ENCODE assay signal across 19 cellular contexts in the genomic region with DNA sequence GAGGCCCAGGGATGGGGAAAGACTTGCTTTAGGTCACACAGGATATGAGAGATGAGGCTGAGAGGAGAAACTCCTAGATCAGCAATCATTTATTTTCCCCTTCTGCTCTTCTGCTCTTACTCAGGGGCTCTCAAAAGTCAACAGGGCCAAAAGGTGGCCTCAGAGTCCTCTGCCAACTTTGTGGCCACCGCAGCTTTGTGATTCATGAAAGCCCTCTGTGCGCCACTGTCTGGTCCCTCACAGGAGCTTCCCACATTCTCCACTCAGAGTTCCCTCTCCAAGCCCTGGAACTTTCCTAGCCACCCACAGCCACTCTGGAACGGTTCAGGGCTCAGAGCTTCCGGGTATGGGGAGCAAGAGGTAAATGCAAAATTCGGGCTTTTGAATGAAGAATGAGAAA.
"Had no signal": no experiment of that assay in that cellular context is flagged by ENCODE, and none has a peak within 500 bp of the region (broad histone marks: within the 10 kb centered on the region; RNA-seq: fewer than 3 reads in every experiment).

No MANE protein-coding gene starts in this region.

- H3K4me1 ChIP-seq: lower lobe of right lung, transverse colon had no signal

- ATAC-seq: effector memory CD8-positive, alpha-beta T cell; gastrocnemius medialis; lower lobe of right lung; natural killer cell treated with Interleukin-12 subunit alpha and Interleukin-12 subunit beta and Interleukin-15 and Interleukin-18, amount 100 ng/mL, for 72 hours; stimulated activated effector memory CD8-positive, alpha-beta T cell treated with anti-CD3 and anti-CD28 coated beads, Interleukin-12 subunit alpha, Interleukin-12 subunit beta, amount 100 ng/mL, for 72 hours had no signal

- H3K27ac ChIP-seq: epithelial cell of prostate, esophagus muscularis mucosa, lower lobe of right lung, transverse colon had no signal

- H2AFZ ChIP-seq: hepatocyte had no signal

- H3K4me3 ChIP-seq: esophagus muscularis mucosa, gastrocnemius medialis, hepatocyte, lower lobe of right lung, transverse colon had no signal

- H3K4me1 Mint-ChIP-seq: memory B cell; stimulated activated effector memory CD8-positive, alpha-beta T cell treated with anti-CD3 and anti-CD28 coated beads, Interleukin-12 subunit alpha, Interleukin-12 subunit beta, amount 100 ng/mL, for 72 hours had no signal

- H3K27ac Mint-ChIP-seq: dendritic cell treated with granulocyte-macrophage colony-stimulating factor and Interleukin-4, amounts not matched to agents 40 ng/mL and 50 ng/mL, for 4 days; effector memory CD8-positive, alpha-beta T cell; memory B cell; natural killer cell treated with Interleukin-12 subunit alpha and Interleukin-12 subunit beta and Interleukin-15 and Interleukin-18, amount 100 ng/mL, for 72 hours; stimulated activated effector memory CD8-positive, alpha-beta T cell treated with anti-CD3 and anti-CD28 coated beads, Interleukin-12 subunit alpha, Interleukin-12 subunit beta, amount 100 ng/mL, for 72 hours; stimulated activated naive CD8-positive, alpha-beta T cell treated with anti-CD3 and anti-CD28 coated beads, Interleukin-15, Interleukin-2, amounts not matched to agents 100 ng/mL and 50 ng/mL, for 24 hours had no signal

- H3K9me3 ChIP-seq: esophagus muscularis mucosa, gastrocnemius medialis, lower lobe of right lung, transverse colon had no signal

- DNase-seq: cerebellar nuclear complex; effector memory CD8-positive, alpha-beta T cell; gastrocnemius medialis; kidney; lower lobe of right lung; posterior cingulate gyrus; stimulated activated CD4-positive, alpha-beta T cell treated with anti-CD3 and anti-CD28 coated beads, Interleukin-4, amount 100 ng/mL, for 1 hour; stimulated activated CD8-positive, alpha-beta memory T cell treated with anti-CD3 and anti-CD28 coated beads, Interleukin-4, amount 100 ng/mL, for 48 hours; transverse colon had no signal

- FAIRE-seq: colon, kidney had no signal

- H3K36me3 ChIP-seq: gastrocnemius medialis, lower lobe of right lung, transverse colon had no signal

- H3K79me2 ChIP-seq: hepatocyte had no signal

- H3K9me3 Mint-ChIP-seq: dendritic cell treated with granulocyte-macrophage colony-stimulating factor and Interleukin-4, amounts not matched to agents 40 ng/mL and 50 ng/mL, for 4 days; effector memory CD8-positive, alpha-beta T cell; memory B cell; mesothelial cell of epicardium; natural killer cell treated with Interleukin-12 subunit alpha and Interleukin-12 subunit beta and Interleukin-15 and Interleukin-18, amount 100 ng/mL, for 72 hours; stimulated activated effector memory CD8-positive, alpha-beta T cell treated with anti-CD3 and anti-CD28 coated beads, Interleukin-12 subunit alpha, Interleukin-12 subunit beta, amount 100 ng/mL, for 72 hours; stimulated activated naive CD8-positive, alpha-beta T cell treated with anti-CD3 and anti-CD28 coated beads, Interleukin-15, Interleukin-2, amounts not matched to agents 100 ng/mL and 50 ng/mL, for 24 hours had no signal

- H3K36me3 Mint-ChIP-seq: memory B cell; natural killer cell treated with Interleukin-12 subunit alpha and Interleukin-12 subunit beta and Interleukin-15 and Interleukin-18, amount 100 ng/mL, for 72 hours; stimulated activated effector memory CD8-positive, alpha-beta T cell treated with anti-CD3 and anti-CD28 coated beads, Interleukin-12 subunit alpha, Interleukin-12 subunit beta, amount 100 ng/mL, for 72 hours had no signal

- H3K4me2 ChIP-seq: hepatocyte had no signal

- H3K4me3 Mint-ChIP-seq: dendritic cell treated with granulocyte-macrophage colony-stimulating factor and Interleukin-4, amounts not matched to agents 40 ng/mL and 50 ng/mL, for 4 days; effector memory CD8-positive, alpha-beta T cell; memory B cell; mesothelial cell of epicardium; natural killer cell treated with Interleukin-12 subunit alpha and Interleukin-12 subunit beta and Interleukin-15 and Interleukin-18, amount 100 ng/mL, for 72 hours; stimulated activated effector memory CD8-positive, alpha-beta T cell treated with anti-CD3 and anti-CD28 coated beads, Interleukin-12 subunit alpha, Interleukin-12 subunit beta, amount 100 ng/mL, for 72 hours; stimulated activated naive CD8-positive, alpha-beta T cell treated with anti-CD3 and anti-CD28 coated beads, Interleukin-15, Interleukin-2, amounts not matched to agents 100 ng/mL and 50 ng/mL, for 24 hours had no signal

- H3K27me3 ChIP-seq: esophagus muscularis mucosa, gastrocnemius medialis, hepatocyte, transverse colon had no signal
